ENCODE assay signal across 20 cellular contexts in genomic region chr20:63014710-63015109, GRCh38. TPM values are rescaled to one million over a fixed set of nuclear protein-coding genes. Genes with fewer than 3 reads are reported as not detected.
DNase-seq lines count a peak whose midpoint lies in the region; ATAC-seq and TF ChIP-seq lines count a peak whose summit lies in the region.
"Had no signal": no experiment of that assay in that cellular context is flagged by ENCODE, and none has a peak within 500 bp of the region (broad histone marks: within the 10 kb centered on the region; RNA-seq: fewer than 3 reads in every experiment).

No MANE protein-coding gene starts in this region.

- peaks cover 36% of the 10 kb centered on the region for H3K27me3 Mint-ChIP-seq in activated T-helper 17 cell treated with anti-CD3 and anti-CD28 coated beads, Interleukin-2, amount 50 U/mL, for 72 hours

- H3K4me3 ChIP-seq in H7 (ENCODE audit: insufficient read depth, low read depth, low read length) (no peak overlapping the region), WERI-Rb-1 (ENCODE audit: low read depth, low read length) (peak overlapping the region; percentile 1), mesodermal cell (ENCODE audit: extremely low read depth, insufficient read depth, low read length, poor library complexity, severe bottlenecking) (peak overlapping the region; percentile 11), ascending aorta (no peak overlapping the region)
- H3K4me3 ChIP-seq: mucosa of descending colon had no signal

- H3K36me3 ChIP-seq in H7 (replicated peaks; ENCODE audit: control insufficient read depth, insufficient read depth, low read length) (no peaks in the 10 kb centered on the region), WERI-Rb-1 (no peaks in the 10 kb centered on the region), mesodermal cell (ENCODE audit: control insufficient read depth, insufficient read depth, low read length) (no peaks in the 10 kb centered on the region), ascending aorta (no peaks in the 10 kb centered on the region)

- H3K9me3 Mint-ChIP-seq in activated T-helper 17 cell treated with anti-CD3 and anti-CD28 coated beads, Interleukin-2, amount 50 U/mL, for 72 hours: peaks cover 8% of the 10 kb centered on the region

- H3K36me3 Mint-ChIP-seq in activated T-helper 17 cell treated with anti-CD3 and anti-CD28 coated beads, Interleukin-2, amount 50 U/mL, for 72 hours (ENCODE audit: low read depth): no peaks in the 10 kb centered on the region

- no peak overlapping the region for H3K27ac Mint-ChIP-seq in activated T-helper 17 cell treated with anti-CD3 and anti-CD28 coated beads, Interleukin-2, amount 50 U/mL, for 72 hours
- H3K27ac Mint-ChIP-seq: stimulated activated effector memory CD8-positive, alpha-beta T cell treated with anti-CD3 and anti-CD28 coated beads, Interleukin-12 subunit alpha, Interleukin-12 subunit beta, amount 100 ng/mL, for 72 hours had no signal

- H3K9me3 ChIP-seq in WERI-Rb-1 (ENCODE audit: severe bottlenecking) (peaks cover 11% of the 10 kb centered on the region), mesodermal cell (ENCODE audit: control insufficient read depth, low read length) (peaks cover 12% of the 10 kb centered on the region), ascending aorta (peaks cover 4 to 6% of the 10 kb centered on the region in 2 donors)
- H3K9me3 ChIP-seq: mucosa of descending colon had no signal

- peaks cover 7% of the 10 kb centered on the region for H3K4me1 Mint-ChIP-seq in activated T-helper 17 cell treated with anti-CD3 and anti-CD28 coated beads, Interleukin-2, amount 50 U/mL, for 72 hours

- peak; percentile 83 for DNase-seq in DMS 273 (lab: John Stamatoyannopoulos, UW; ENCODE audit: unreplicated experiment)
- DNase-seq in H7: peak; percentile 95
- DNase-seq in WERI-Rb-1: peak; percentile 90
- no peak for DNase-seq in NCI-H446 treated with DMSO at 0.1 percent for 48 hours (lab: John Stamatoyannopoulos, UW)
- no peak for DNase-seq in foreskin keratinocyte
- no peak for DNase-seq in ascending aorta (ENCODE audit: low spot score in 2 of 2)
- DNase-seq: activated CD4-positive, alpha-beta T cell treated with anti-CD3 and anti-CD28 coated beads, Interleukin-2, amount 50 U/mL, for 4 hours; activated effector memory CD4-positive, alpha-beta T cell treated with anti-CD3 and anti-CD28 coated beads, Interleukin-2, amount 50 U/mL, for 16 hours; DMS79 treated with DMSO at 0.1 percent for 48 hours; foreskin fibroblast; NCI-H526 treated with DMSO at 0.1 percent for 48 hours; T-helper 9 cell had no signal

- H3K27me3 ChIP-seq in H7 (ENCODE audit: control insufficient read depth, insufficient read depth, low read length) (peaks cover 5% of the 10 kb centered on the region; the same call in 1 of the 2 replicates), WERI-Rb-1 (ENCODE audit: insufficient read depth, low read depth, severe bottlenecking) (no peaks in the 10 kb centered on the region), foreskin keratinocyte (peaks cover 76% of the 10 kb centered on the region), ascending aorta (peaks cover 1% of the 10 kb centered on the region)

- no peak for ATAC-seq in activated T-helper 17 cell treated with anti-CD3 and anti-CD28 coated beads, Interleukin-2, amount 50 U/mL, for 72 hours (replicated peaks)
- ATAC-seq in foreskin keratinocyte: no peak
- ATAC-seq: mucosa of descending colon; stimulated activated effector memory CD8-positive, alpha-beta T cell treated with anti-CD3 and anti-CD28 coated beads, Interleukin-12 subunit alpha, Interleukin-12 subunit beta, amount 100 ng/mL, for 72 hours had no signal

- H3K4me3 Mint-ChIP-seq in activated T-helper 17 cell treated with anti-CD3 and anti-CD28 coated beads, Interleukin-2, amount 50 U/mL, for 72 hours: no peak overlapping the region
- H3K4me3 Mint-ChIP-seq: stimulated activated effector memory CD8-positive, alpha-beta T cell treated with anti-CD3 and anti-CD28 coated beads, Interleukin-12 subunit alpha, Interleukin-12 subunit beta, amount 100 ng/mL, for 72 hours had no signal

- H3K4me1 ChIP-seq in mesodermal cell (ENCODE audit: control insufficient read depth, insufficient read depth, low read length, poor library complexity, severe bottlenecking): no peaks in the 10 kb centered on the region
- no peaks in the 10 kb centered on the region for H3K4me1 ChIP-seq in foreskin keratinocyte
- H3K4me1 ChIP-seq in ascending aorta: no peaks in the 10 kb centered on the region

- H3K27ac ChIP-seq in WERI-Rb-1 (peak overlapping the region; percentile 71), mesodermal cell (ENCODE audit: low read depth, low read length, severe bottlenecking) (no peak overlapping the region), foreskin keratinocyte (no peak overlapping the region), ascending aorta (no peak overlapping the region)

- intact Hi-C loops in ascending aorta (cut with DNase I): no loop called here

- WGBS in mesodermal cell (ENCODE audit: insufficient coverage in 2 of 2), 2 experiments: 2 to 10% methylated on average over 10 to 11 of the region's 11 CpGs

- no peak for TF ChIP-seq CTCF in WERI-Rb-1 (IDR thresholded peaks at IDR 0.05; ENCODE audit: low read depth, low read length)
- no peak for TF ChIP-seq CTCF in foreskin keratinocyte (conservative IDR thresholded peaks at IDR 0.05)
- no peak for TF ChIP-seq CTCF in ascending aorta (IDR thresholded peaks at IDR 0.05)

RNA-seq across cellular contexts. Expression of gene BHLHE23, which starts 7.9 kb away (rescaled TPM):
- 2.1 TPM in 2 replicates for total RNA-seq in H7 (2014; rRNA removed; shearing (Covaris generic))
- polyA plus RNA-seq in mesodermal cell (2013, experiment 1 of 2): not detected
- polyA plus RNA-seq in mesodermal cell (2013, experiment 2 of 2): not detected
- total RNA-seq in activated T-helper 17 cell treated with anti-CD3 and anti-CD28 coated beads, Interleukin-2, amount 50 U/mL, for 72 hours: not detected
- total RNA-seq in foreskin keratinocyte (not detected in 2 replicates), ascending aorta (not detected)
- polyA plus RNA-seq in foreskin keratinocyte: not detected in 2 replicates
- total RNA-seq: kidney, mucosa of descending colon, renal cortical epithelial cell, Right ventricle myocardium superior had no signal
- polyA plus RNA-seq: urinary bladder had no signal

Comparison
In these comparisons a context has a peak if more than half of its experiments do, and no peak if none do; other contexts are left out.
1. DNase-seq: peak in DMS 273 (single experiment), H7 (single experiment) and WERI-Rb-1 (single experiment); none in NCI-H446 treated with DMSO at 0.1 percent for 48 hours (single experiment), foreskin keratinocyte (0 of 2) and ascending aorta (0 of 2).
2. H3K4me3 ChIP-seq: peak in WERI-Rb-1 (single experiment) and mesodermal cell (single experiment); none in H7 (single experiment) and ascending aorta (0 of 2).